Comparison of ENCODE assay signal across 1 cellular context in genomic region chr7:138076196-138076595, GRCh38.
TF ChIP-seq lines count a peak whose summit lies in the region.

A gene with protein sequence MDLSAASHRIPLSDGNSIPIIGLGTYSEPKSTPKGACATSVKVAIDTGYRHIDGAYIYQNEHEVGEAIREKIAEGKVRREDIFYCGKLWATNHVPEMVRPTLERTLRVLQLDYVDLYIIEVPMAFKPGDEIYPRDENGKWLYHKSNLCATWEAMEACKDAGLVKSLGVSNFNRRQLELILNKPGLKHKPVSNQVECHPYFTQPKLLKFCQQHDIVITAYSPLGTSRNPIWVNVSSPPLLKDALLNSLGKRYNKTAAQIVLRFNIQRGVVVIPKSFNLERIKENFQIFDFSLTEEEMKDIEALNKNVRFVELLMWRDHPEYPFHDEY (plus strand): TSS chr7:138076459. CDS start chr7:138076519, 60 bp downstream.

TF ChIP-seq in HepG2, 621 proteins besides CTCF, POLR2A, EP300 and RAD21 (continued from another document):
- TF ChIP-seq CREB3 (CRISPR knock-in tag; IDR thresholded peaks at IDR 0.05) (no peak), HNF4A (CRISPR knock-in tag; IDR thresholded peaks at IDR 0.05) (0 out of 2 replicates have a peak, but pooled peaks have one; percentile 9), BORCS8-MEF2B (CRISPR knock-in tag; IDR thresholded peaks at IDR 0.05) (no peak), ZFY (CRISPR knock-in tag; IDR thresholded peaks at IDR 0.05) (no peak), ZNF562 (CRISPR knock-in tag; IDR thresholded peaks at IDR 0.05; ENCODE audit: borderline replicate concordance) (no peak), SOX6 (IDR thresholded peaks at IDR 0.05) (no peak), SOX6 (CRISPR knock-in tag; IDR thresholded peaks at IDR 0.05) (peak; percentile 38; the same call in 1 of the 2 replicates), ZBTB7B (CRISPR knock-in tag; IDR thresholded peaks at IDR 0.05) (no peak), NCOA2 (CRISPR knock-in tag; IDR thresholded peaks at IDR 0.05) (peak; percentile 37; the same call in 1 of the 2 replicates), PCBP1 (IDR thresholded peaks at IDR 0.05; ENCODE audit: borderline replicate concordance, low read depth, low read length) (no peak), ISX (CRISPR knock-in tag; conservative IDR thresholded peaks at IDR 0.05) (no peak), ZNF331 (CRISPR knock-in tag; IDR thresholded peaks at IDR 0.05) (no peak), TCF7 (IDR thresholded peaks at IDR 0.05; ENCODE audit: low read depth) (peak; percentile 41; the same call in 1 of the 2 replicates), ZMYM4 (CRISPR knock-in tag; IDR thresholded peaks at IDR 0.05) (0 out of 2 replicates have a peak, but pooled peaks have one; percentile 16), ZNF616 (CRISPR knock-in tag; IDR thresholded peaks at IDR 0.05; ENCODE audit: low read depth) (no peak), CREB1 (IDR thresholded peaks at IDR 0.05) (no peak), CREB1 (CRISPR knock-in tag; IDR thresholded peaks at IDR 0.05) (peak; percentile 30; the same call in 1 of the 2 replicates), SMAD3 (CRISPR knock-in tag; IDR thresholded peaks at IDR 0.05) (no peak), GATAD2A (CRISPR knock-in tag; IDR thresholded peaks at IDR 0.05) (peak; percentile 42; the same call in 1 of the 2 replicates), ZBTB38 (CRISPR knock-in tag; IDR thresholded peaks at IDR 0.05) (no peak), TCF7L2 (IDR thresholded peaks at IDR 0.05; ENCODE audit: low read depth, low read length) (no peak), SOX13 (IDR thresholded peaks at IDR 0.05) (no peak), SOX13 (CRISPR knock-in tag; conservative IDR thresholded peaks at IDR 0.05 in 1 of 2, IDR thresholded peaks at IDR 0.05 in 1 of 2) (peak in 1 of 2 experiments; percentile 66; a peak in 2 of 4 replicates), SP5 (CRISPR knock-in tag; IDR thresholded peaks at IDR 0.05; ENCODE audit: borderline replicate concordance, low read depth) (peak; percentile 78), NKX3-1 (CRISPR knock-in tag; IDR thresholded peaks at IDR 0.05) (no peak), ZNF746 (CRISPR knock-in tag; IDR thresholded peaks at IDR 0.05) (no peak), BCL6 (CRISPR knock-in tag; IDR thresholded peaks at IDR 0.05) (peak; percentile 74), CREM (IDR thresholded peaks at IDR 0.05) (peak; percentile 12; the same call in 1 of the 2 replicates), CREM (CRISPR knock-in tag; IDR thresholded peaks at IDR 0.05) (no peak), HNF4G (IDR thresholded peaks at IDR 0.05; ENCODE audit: borderline replicate concordance, low read depth, low read length) (peak; percentile 38; the same call in 1 of the 2 replicates), HNF4G (CRISPR knock-in tag; IDR thresholded peaks at IDR 0.05; ENCODE audit: borderline replicate concordance, low read depth) (no peak), ELF3 (CRISPR knock-in tag; IDR thresholded peaks at IDR 0.05) (no peak), NFIC (IDR thresholded peaks at IDR 0.05; ENCODE audit: low read length) (0 out of 2 replicates have a peak, but pooled peaks have one; percentile 22), ARID5B (CRISPR knock-in tag; IDR thresholded peaks at IDR 0.05) (0 out of 2 replicates have a peak, but pooled peaks have one; percentile 22), SNAI1 (CRISPR knock-in tag; IDR thresholded peaks at IDR 0.05; ENCODE audit: borderline replicate concordance) (no peak), GABPA (IDR thresholded peaks at IDR 0.05; ENCODE audit: low read depth, low read length) (no peak), GABPA (CRISPR knock-in tag; IDR thresholded peaks at IDR 0.05; ENCODE audit: low read depth) (no peak), HDAC2 (CRISPR knock-in tag; IDR thresholded peaks at IDR 0.05) (0 out of 2 replicates have a peak, but pooled peaks have one; percentile 25), NR2F6 (IDR thresholded peaks at IDR 0.05) (no peak), NR2F6 (CRISPR knock-in tag; IDR thresholded peaks at IDR 0.05) (no peak), GTF3A (CRISPR knock-in tag; conservative IDR thresholded peaks at IDR 0.05) (no peak), YEATS4 (CRISPR knock-in tag; IDR thresholded peaks at IDR 0.05; ENCODE audit: borderline replicate concordance) (no peak), CEBPG (CRISPR knock-in tag; IDR thresholded peaks at IDR 0.05) (peak; percentile 45; the same call in 1 of the 2 replicates), PAX8 (CRISPR knock-in tag; IDR thresholded peaks at IDR 0.05; ENCODE audit: borderline replicate concordance) (no peak)
- TF ChIP-seq, protein P1, sequence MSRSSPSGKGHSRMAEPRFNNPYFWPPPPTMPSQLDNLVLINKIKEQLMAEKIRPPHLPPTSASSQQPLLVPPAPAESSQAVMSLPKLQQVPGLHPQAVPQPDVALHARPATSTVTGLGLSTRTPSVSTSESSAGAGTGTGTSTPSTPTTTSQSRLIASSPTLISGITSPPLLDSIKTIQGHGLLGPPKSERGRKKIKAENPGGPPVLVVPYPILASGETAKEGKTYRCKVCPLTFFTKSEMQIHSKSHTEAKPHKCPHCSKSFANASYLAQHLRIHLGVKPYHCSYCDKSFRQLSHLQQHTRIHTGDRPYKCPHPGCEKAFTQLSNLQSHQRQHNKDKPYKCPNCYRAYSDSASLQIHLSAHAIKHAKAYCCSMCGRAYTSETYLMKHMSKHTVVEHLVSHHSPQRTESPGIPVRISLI (CRISPR knock-in tag; IDR thresholded peaks at IDR 0.05; ENCODE audit: borderline replicate concordance), result peak; percentile 62; the same call in 1 of the 2 replicates
- TF ChIP-seq, protein P2, sequence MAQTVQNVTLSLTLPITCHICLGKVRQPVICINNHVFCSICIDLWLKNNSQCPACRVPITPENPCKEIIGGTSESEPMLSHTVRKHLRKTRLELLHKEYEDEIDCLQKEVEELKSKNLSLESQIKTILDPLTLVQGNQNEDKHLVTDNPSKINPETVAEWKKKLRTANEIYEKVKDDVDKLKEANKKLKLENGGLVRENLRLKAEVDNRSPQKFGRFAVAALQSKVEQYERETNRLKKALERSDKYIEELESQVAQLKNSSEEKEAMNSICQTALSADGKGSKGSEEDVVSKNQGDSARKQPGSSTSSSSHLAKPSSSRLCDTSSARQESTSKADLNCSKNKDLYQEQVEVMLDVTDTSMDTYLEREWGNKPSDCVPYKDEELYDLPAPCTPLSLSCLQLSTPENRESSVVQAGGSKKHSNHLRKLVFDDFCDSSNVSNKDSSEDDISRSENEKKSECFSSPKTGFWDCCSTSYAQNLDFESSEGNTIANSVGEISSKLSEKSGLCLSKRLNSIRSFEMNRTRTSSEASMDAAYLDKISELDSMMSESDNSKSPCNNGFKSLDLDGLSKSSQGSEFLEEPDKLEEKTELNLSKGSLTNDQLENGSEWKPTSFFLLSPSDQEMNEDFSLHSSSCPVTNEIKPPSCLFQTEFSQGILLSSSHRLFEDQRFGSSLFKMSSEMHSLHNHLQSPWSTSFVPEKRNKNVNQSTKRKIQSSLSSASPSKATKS (CRISPR knock-in tag; IDR thresholded peaks at IDR 0.05), result no peak
